Comparison of ENCODE assay signal across 7 cellular contexts in genomic region chr13:77466757-77467156, GRCh38.
"Had no signal": no experiment of that assay in that cellular context is flagged by ENCODE, and none has a peak within 500 bp of the region (broad histone marks: within the 10 kb centered on the region; RNA-seq: fewer than 3 reads in every experiment).

No MANE protein-coding gene starts in this region.

- H3K9me3 ChIP-seq: HAP-1 had no signal

- H3K36me3 ChIP-seq: HAP-1 had no signal

- ATAC-seq: HCT116, K562 had no signal

- FAIRE-seq: HTR-8/SVneo, K562 had no signal

- H3K4me3 ChIP-seq: HAP-1, K562 had no signal

- H3K4me1 ChIP-seq: HAP-1 had no signal

- DNase-seq: GOT3, H7, IMR-90 had no signal
